ENCODE assay signal across 19 cellular contexts in the genomic region with DNA sequence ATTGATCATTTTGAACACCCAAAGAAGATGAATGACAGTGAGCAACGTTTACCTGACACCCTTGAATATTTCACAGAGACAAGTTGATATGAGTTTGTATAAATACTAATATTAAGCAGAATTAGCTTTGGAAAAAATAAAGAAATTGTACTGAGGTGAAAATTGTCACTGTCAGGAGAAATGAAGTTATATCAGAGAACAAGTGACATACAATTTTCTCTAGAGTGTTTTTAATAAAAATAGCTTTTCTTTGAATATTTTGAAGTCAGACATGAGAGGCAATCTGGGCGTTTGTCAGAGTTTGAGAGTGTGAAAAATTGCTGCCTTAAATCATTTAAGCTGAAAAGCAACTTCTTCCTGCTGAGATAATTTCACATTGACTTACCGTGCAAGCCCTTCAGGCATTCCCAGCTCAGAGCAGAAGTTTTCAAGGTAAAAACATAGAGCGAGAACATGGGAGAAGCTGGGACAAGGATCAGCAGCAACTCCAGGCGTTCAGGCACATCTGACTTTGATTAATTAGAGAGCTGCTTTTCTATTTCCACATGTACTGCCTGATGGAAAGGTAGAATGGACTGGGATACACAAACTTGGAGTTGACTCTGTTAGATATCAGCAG.
A peak's percentile ranks its signal among the peaks of the same experiment; 100 is the strongest.
DNase-seq lines count a peak whose midpoint lies in the region; TF ChIP-seq lines count a peak whose summit lies in the region.
"Had no signal": no experiment of that assay in that cellular context is flagged by ENCODE, and none has a peak within 500 bp of the region (broad histone marks: within the 10 kb centered on the region; RNA-seq: fewer than 3 reads in every experiment).

No MANE protein-coding gene starts in this region.

- no peaks in the 10 kb centered on the region for H3F3A ChIP-seq in smooth muscle cell (ENCODE audit: low read depth)

- no peaks in the 10 kb centered on the region for H3K27me3 ChIP-seq in fibroblast of lung (ENCODE audit: control insufficient read depth, insufficient read depth, low read length)
- H3K27me3 ChIP-seq in smooth muscle cell (ENCODE audit: low read depth): no peaks in the 10 kb centered on the region
- H3K27me3 ChIP-seq in tibial nerve: no peaks in the 10 kb centered on the region

- H3K9me3 ChIP-seq in fibroblast of lung (ENCODE audit: control insufficient read depth, insufficient read depth, low read depth, low read length) (no peaks in the 10 kb centered on the region), smooth muscle cell (replicated peaks; ENCODE audit: low read depth) (no peaks in the 10 kb centered on the region), tibial nerve (no peaks in the 10 kb centered on the region)

- H3K9ac ChIP-seq in fibroblast of lung (ENCODE audit: insufficient read depth, low read length) (no peak overlapping the region), smooth muscle cell (ENCODE audit: low read depth) (no peak overlapping the region)

- H3K4me1 ChIP-seq in fibroblast of lung (ENCODE audit: control insufficient read depth, extremely low read depth, insufficient read depth, low read length) (peaks cover 3% of the 10 kb centered on the region), smooth muscle cell (ENCODE audit: low read depth) (no peaks in the 10 kb centered on the region), tibial nerve (no peaks in the 10 kb centered on the region)

- no peak for TF ChIP-seq EP300 in tibial nerve (IDR thresholded peaks at IDR 0.05)

- no peak for TF ChIP-seq POLR2A in tibial nerve (IDR thresholded peaks at IDR 0.05)

- H3K4me2 ChIP-seq in fibroblast of lung (ENCODE audit: extremely low read depth, insufficient read depth, low read length): no peak overlapping the region
- H3K4me2 ChIP-seq in smooth muscle cell: no peak overlapping the region

- H3K79me2 ChIP-seq in fibroblast of lung (ENCODE audit: control insufficient read depth, insufficient read depth, low read length): no peaks in the 10 kb centered on the region
- H3K79me2 ChIP-seq in smooth muscle cell (ENCODE audit: low read depth): no peaks in the 10 kb centered on the region

- H3K27ac ChIP-seq in fibroblast of lung (ENCODE audit: insufficient read depth, low read length) (no peak overlapping the region), smooth muscle cell (ENCODE audit: low read depth) (no peak overlapping the region), tibial nerve (no peak overlapping the region)

- peak; percentile 25 for DNase-seq in NCI-H82 (lab: John Stamatoyannopoulos, UW)
- DNase-seq in NCI-H82 treated with DMSO at 0.1 percent for 48 hours (lab: John Stamatoyannopoulos, UW; ENCODE audit: unreplicated experiment): no peak
- DNase-seq in NCI-H69 (lab: John Stamatoyannopoulos, UW): peak; percentile 99
- no peak for DNase-seq in fibroblast of lung (ENCODE audit: low read depth in 2 of 2)
- DNase-seq in smooth muscle cell (lab: John Stamatoyannopoulos, UW; ENCODE audit: unreplicated experiment): no peak
- no peak for DNase-seq in dermis blood vessel endothelial cell
- no peak for DNase-seq in Kasumi-1 (lab: John Stamatoyannopoulos, UW)
- no peak for DNase-seq in tibial nerve (ENCODE audit: low spot score in 2 of 2)
- DNase-seq: 8988T; AML-193; C1 segment of cervical spinal cord; CD8-positive, alpha-beta memory T cell; HFFc6; KG1; NCI-H1092 treated with DMSO at 0.1 percent for 48 hours; NCI-H2029 treated with DMSO at 0.1 percent for 48 hours; NCI-H446; NK-92 treated with Interleukin-12 subunit alpha and Interleukin-12 subunit beta, amount 100 ng/mL, for 24 hours; SIG-M5 had no signal

- H2AFZ ChIP-seq in fibroblast of lung (ENCODE audit: low read length) (peak overlapping the region; percentile 49), smooth muscle cell (ENCODE audit: low read depth) (peak overlapping the region; percentile 3)

- TF ChIP-seq CTCF in fibroblast of lung (conservative IDR thresholded peaks at IDR 0.05 in 1 of 2, IDR thresholded peaks at IDR 0.05 in 1 of 2; ENCODE audit: low read depth in 1 of 2, low read length in 2 of 2) (no peak), smooth muscle cell (IDR thresholded peaks at IDR 0.05; ENCODE audit: borderline replicate concordance, insufficient read depth, poor library complexity, severe bottlenecking) (no peak), tibial nerve (IDR thresholded peaks at IDR 0.05) (no peak)

- H3K36me3 ChIP-seq in fibroblast of lung (ENCODE audit: control insufficient read depth, insufficient read depth, low read length) (no peaks in the 10 kb centered on the region), smooth muscle cell (ENCODE audit: low read depth) (no peaks in the 10 kb centered on the region), tibial nerve (no peaks in the 10 kb centered on the region)

- no peaks in the 10 kb centered on the region for H4K20me1 ChIP-seq in fibroblast of lung (ENCODE audit: control insufficient read depth, extremely low read depth, insufficient read depth, low read length)
- H4K20me1 ChIP-seq in smooth muscle cell (ENCODE audit: low read depth): no peaks in the 10 kb centered on the region

- H3K4me3 ChIP-seq in fibroblast of lung (replicated peaks in 1 of 4; ENCODE audit: control extremely low read depth in 1 of 4, insufficient read depth in 1 of 4, low read depth in 3 of 4, low read length in 4 of 4) (no peak overlapping the region), smooth muscle cell (no peak overlapping the region), tibial nerve (no peak overlapping the region)

- 67% methylated on average over 5 of the region's 5 CpGs for WGBS in smooth muscle cell (ENCODE audit: low lambda C conversion rate)
- 64 to 67% methylated on average over 5 of the region's 5 CpGs for WGBS in tibial nerve, 2 donors

Comparison
In these comparisons a context has a peak if more than half of its experiments do, and no peak if none do; other contexts are left out.
1. DNase-seq: peak in NCI-H82 (single experiment) and NCI-H69 (single experiment); none in NCI-H82 treated with DMSO at 0.1 percent for 48 hours (single experiment), fibroblast of lung (0 of 2), smooth muscle cell (single experiment), dermis blood vessel endothelial cell (single experiment), Kasumi-1 (0 of 2) and tibial nerve (0 of 2).